ENCODE assay signal across 14 cellular contexts in genomic region chr1:109186704-109187071, GRCh38. TPM values are rescaled to one million over a fixed set of nuclear protein-coding genes. Genes with fewer than 3 reads are reported as not detected.
DNase-seq lines count a peak whose midpoint lies in the region; ATAC-seq and TF ChIP-seq lines count a peak whose summit lies in the region.
"Had no signal": no experiment of that assay in that cellular context is flagged by ENCODE, and none has a peak within 500 bp of the region (broad histone marks: within the 10 kb centered on the region; RNA-seq: fewer than 3 reads in every experiment).

No MANE protein-coding gene starts in this region.

- no peak for ATAC-seq in stimulated activated naive CD8-positive, alpha-beta T cell treated with anti-CD3 and anti-CD28 coated beads, Interleukin-15, amount 100 ng/mL, for 72 hours
- ATAC-seq in stimulated activated naive CD8-positive, alpha-beta T cell treated with anti-CD3 and anti-CD28 coated beads, Interleukin-15, Interleukin-2, amounts not matched to agents 100 U/mL and 50 U/mL, for 24 hours = no peak
- ATAC-seq in left cardiac atrium = peak; percentile 76
- no peak for ATAC-seq in naive thymus-derived CD4-positive, alpha-beta T cell
- ATAC-seq: naive thymus-derived CD8-positive, alpha-beta T cell; stimulated activated naive B cell treated with anti-CD40 and anti-IgM and Interleukin-4, amounts not matched to agents 10 μg/mL and 1 μg/mL and 100 μg/mL, for 72 hours had no signal

- no peak overlapping the region for H2BK15ac ChIP-seq in neuronal stem cell (ENCODE audit: low read length)

- intact Hi-C loops in left cardiac atrium (cut with DNase I) = no loop called here
- intact Hi-C loops in vagina (cut with DNase I) = no loop called here
- intact Hi-C loops in naive thymus-derived CD4-positive, alpha-beta T cell (cut with micrococcal nuclease) = no loop called here

- H3K4me1 ChIP-seq in neuronal stem cell (ENCODE audit: control insufficient read depth in 2 of 2, insufficient read depth in 1 of 2, low read depth in 1 of 2, low read length in 2 of 2) (peaks cover 8 to 11% of the 10 kb centered on the region in 2 donors), vagina (peaks cover 16% of the 10 kb centered on the region)
- no peaks in the 10 kb centered on the region for H3K4me1 ChIP-seq in naive thymus-derived CD4-positive, alpha-beta T cell (ENCODE audit: control insufficient read depth in 2 of 2, insufficient read depth in 2 of 2, low read length in 2 of 2)

- H4K91ac ChIP-seq in neuronal stem cell (ENCODE audit: low read depth, low read length, poor library complexity) = no peak overlapping the region

- H3K14ac ChIP-seq in neuronal stem cell (ENCODE audit: low read length) = no peak overlapping the region

- DNase-seq in stimulated activated naive CD8-positive, alpha-beta T cell treated with anti-CD3 and anti-CD28 coated beads, Interleukin-15, amount 100 ng/mL, for 72 hours = no peak
- DNase-seq in stimulated activated naive CD8-positive, alpha-beta T cell treated with anti-CD3 and anti-CD28 coated beads, Interleukin-15, Interleukin-2, amounts not matched to agents 100 U/mL and 50 U/mL, for 24 hours = no peak
- DNase-seq in left cardiac atrium = no peak
- DNase-seq in neuronal stem cell (ENCODE audit: low spot score) = no peak
- DNase-seq in vagina (ENCODE audit: extremely low spot score in 2 of 2) = no peak
- no peak for DNase-seq in HFFc6
- DNase-seq in naive thymus-derived CD4-positive, alpha-beta T cell = no peak
- no peak for DNase-seq in activated gamma-delta T cell treated with Interleukin-2 at 50 U/mL for 16 hours
- DNase-seq: activated CD4-positive, alpha-beta T cell treated with anti-CD3 and anti-CD28 coated beads for 1 hour; activated naive CD4-positive, alpha-beta T cell treated with Interleukin-2 at 50 U/mL for 16 hours; naive thymus-derived CD8-positive, alpha-beta T cell; NCI-H1105; stimulated activated naive B cell treated with anti-CD40 and anti-IgM and Interleukin-4, amounts not matched to agents 10 μg/mL and 1 μg/mL and 100 μg/mL, for 72 hours had no signal

- no peaks in the 10 kb centered on the region for H3K9me3 Mint-ChIP-seq in stimulated activated naive CD8-positive, alpha-beta T cell treated with anti-CD3 and anti-CD28 coated beads, Interleukin-15, amount 100 ng/mL, for 72 hours
- H3K9me3 Mint-ChIP-seq in HFFc6 = no peaks in the 10 kb centered on the region
- no peaks in the 10 kb centered on the region for H3K9me3 Mint-ChIP-seq in naive thymus-derived CD4-positive, alpha-beta T cell
- H3K9me3 Mint-ChIP-seq: naive thymus-derived CD8-positive, alpha-beta T cell; stimulated activated naive B cell treated with anti-CD40 and anti-IgM and Interleukin-4, amounts not matched to agents 10 μg/mL and 1 μg/mL and 100 μg/mL, for 72 hours had no signal

- H3K23ac ChIP-seq in neuronal stem cell (ENCODE audit: low read depth, low read length, poor library complexity) = no peak overlapping the region

- H3K79me1 ChIP-seq in neuronal stem cell (ENCODE audit: low read depth, low read length) = no peaks in the 10 kb centered on the region

- H3K27me3 Mint-ChIP-seq in stimulated activated naive CD8-positive, alpha-beta T cell treated with anti-CD3 and anti-CD28 coated beads, Interleukin-15, amount 100 ng/mL, for 72 hours = no peaks in the 10 kb centered on the region
- H3K27me3 Mint-ChIP-seq in HFFc6 (ENCODE audit: insufficient read depth) = peaks cover 5% of the 10 kb centered on the region
- H3K27me3 Mint-ChIP-seq in naive thymus-derived CD4-positive, alpha-beta T cell = no peaks in the 10 kb centered on the region
- H3K27me3 Mint-ChIP-seq: naive thymus-derived CD8-positive, alpha-beta T cell had no signal

- peak overlapping the region; percentile 23 for H4K8ac ChIP-seq in neuronal stem cell (ENCODE audit: low read depth, low read length)

- H2BK120ac ChIP-seq in neuronal stem cell (ENCODE audit: low read depth, low read length) = no peak overlapping the region

- peak overlapping the region; percentile 77 for H2AFZ ChIP-seq in neuronal stem cell (ENCODE audit: low read length)

- no CpG with 5 or more reads among the region's 8 CpGs for WGBS in neuronal stem cell (ENCODE audit: extremely low coverage in 2 of 2, insufficient read length in 2 of 2, insufficient replicate concordance in 1 of 2), 2 donors

- H3K36me3 Mint-ChIP-seq in HFFc6 (ENCODE audit: low read depth) = peaks cover 5% of the 10 kb centered on the region; the same call in 1 of the 2 replicates
- peaks cover 0 to 12% (median 0%) of the 10 kb centered on the region in 5 donors for H3K36me3 Mint-ChIP-seq in naive thymus-derived CD4-positive, alpha-beta T cell
- H3K36me3 Mint-ChIP-seq: stimulated activated naive B cell treated with anti-CD40 and anti-IgM and Interleukin-4, amounts not matched to agents 10 μg/mL and 1 μg/mL and 100 μg/mL, for 72 hours had no signal

- H3K27ac ChIP-seq in neuronal stem cell (replicated peaks; ENCODE audit: low read length) = no peak overlapping the region
- H3K27ac ChIP-seq in vagina = peak overlapping the region; percentile 52
- no peak overlapping the region for H3K27ac ChIP-seq in naive thymus-derived CD4-positive, alpha-beta T cell (ENCODE audit: low read depth, low read length)
- H3K27ac ChIP-seq: SK-N-MC had no signal

- peak overlapping the region; percentile 51 for H2BK12ac ChIP-seq in neuronal stem cell (ENCODE audit: low read length)

- H3K4me3 Mint-ChIP-seq in stimulated activated naive CD8-positive, alpha-beta T cell treated with anti-CD3 and anti-CD28 coated beads, Interleukin-15, amount 100 ng/mL, for 72 hours = no peak overlapping the region
- no peak overlapping the region for H3K4me3 Mint-ChIP-seq in HFFc6
- H3K4me3 Mint-ChIP-seq in naive thymus-derived CD4-positive, alpha-beta T cell = no peak overlapping the region
- H3K4me3 Mint-ChIP-seq: naive thymus-derived CD8-positive, alpha-beta T cell; stimulated activated naive B cell treated with anti-CD40 and anti-IgM and Interleukin-4, amounts not matched to agents 10 μg/mL and 1 μg/mL and 100 μg/mL, for 72 hours had no signal

- no peak for TF ChIP-seq POLR2A in vagina (IDR thresholded peaks at IDR 0.05)

- H3K27me3 ChIP-seq in neuronal stem cell (ENCODE audit: control insufficient read depth in 3 of 3, insufficient read depth in 3 of 3, low read depth in 1 of 3, low read length in 3 of 3) = peaks cover 0 to 2% (median 0%) of the 10 kb centered on the region in 3 experiments
- H3K27me3 ChIP-seq in vagina = no peaks in the 10 kb centered on the region
- H3K27me3 ChIP-seq in naive thymus-derived CD4-positive, alpha-beta T cell (ENCODE audit: control insufficient read depth in 2 of 2, insufficient read depth in 2 of 2, low read length in 2 of 2) = no peaks in the 10 kb centered on the region

- no peak for TF ChIP-seq CTCF in vagina (IDR thresholded peaks at IDR 0.05)
- TF ChIP-seq CTCF in HFFc6 (IDR thresholded peaks at IDR 0.05) = no peak

- H3K4ac ChIP-seq in neuronal stem cell (ENCODE audit: low read length) = no peak overlapping the region

- H3K9ac ChIP-seq in neuronal stem cell (ENCODE audit: low read depth, low read length, poor library complexity) = no peak overlapping the region

- H3K36me3 ChIP-seq in neuronal stem cell (replicated peaks in 1 of 2; ENCODE audit: control insufficient read depth in 2 of 2, insufficient read depth in 2 of 2, low read length in 2 of 2) (no peaks in the 10 kb centered on the region), vagina (no peaks in the 10 kb centered on the region)
- H3K36me3 ChIP-seq in naive thymus-derived CD4-positive, alpha-beta T cell (ENCODE audit: control insufficient read depth in 2 of 3, insufficient read depth in 3 of 3, low read length in 3 of 3) = no peaks in the 10 kb centered on the region

- peak overlapping the region; percentile 60 to 73 for H3K27ac Mint-ChIP-seq in stimulated activated naive CD8-positive, alpha-beta T cell treated with anti-CD3 and anti-CD28 coated beads, Interleukin-15, amount 100 ng/mL, for 72 hours
- H3K27ac Mint-ChIP-seq in HFFc6 = no peak overlapping the region
- no peak overlapping the region for H3K27ac Mint-ChIP-seq in naive thymus-derived CD4-positive, alpha-beta T cell
- H3K27ac Mint-ChIP-seq: stimulated activated naive B cell treated with anti-CD40 and anti-IgM and Interleukin-4, amounts not matched to agents 10 μg/mL and 1 μg/mL and 100 μg/mL, for 72 hours had no signal

- no peak overlapping the region for H3K4me2 ChIP-seq in neuronal stem cell (ENCODE audit: insufficient read depth, low read length, poor library complexity, severe bottlenecking)

- H2BK5ac ChIP-seq in neuronal stem cell (ENCODE audit: low read length) = no peak overlapping the region

- no peak overlapping the region for H2AK5ac ChIP-seq in neuronal stem cell (ENCODE audit: low read depth, low read length)

- CTCF ChIA-PET in naive thymus-derived CD4-positive, alpha-beta T cell (lab: Charles Lee) = no interaction called here

- peak overlapping the region; percentile 36 for H3K18ac ChIP-seq in neuronal stem cell (ENCODE audit: low read length)

- POLR2A ChIA-PET in naive thymus-derived CD4-positive, alpha-beta T cell (lab: Charles Lee) = no interaction called here

- H3K9me3 ChIP-seq in neuronal stem cell (replicated peaks in 1 of 2; ENCODE audit: control insufficient read depth in 2 of 2, insufficient read depth in 1 of 2, low read depth in 1 of 2, low read length in 2 of 2) (no peaks in the 10 kb centered on the region), vagina (no peaks in the 10 kb centered on the region)
- no peaks in the 10 kb centered on the region for H3K9me3 ChIP-seq in naive thymus-derived CD4-positive, alpha-beta T cell (ENCODE audit: control insufficient read depth in 2 of 3, low read length in 3 of 3)

- H3K4me3 ChIP-seq in neuronal stem cell (ENCODE audit: low read length in 2 of 2) (no peak overlapping the region), vagina (no peak overlapping the region)
- H3K4me3 ChIP-seq in naive thymus-derived CD4-positive, alpha-beta T cell (ENCODE audit: low read length) = no peak overlapping the region
- H3K4me3 ChIP-seq: SK-N-MC had no signal

- no peaks in the 10 kb centered on the region for H3K4me1 Mint-ChIP-seq in stimulated activated naive CD8-positive, alpha-beta T cell treated with anti-CD3 and anti-CD28 coated beads, Interleukin-15, amount 100 ng/mL, for 72 hours
- peaks cover 26% of the 10 kb centered on the region for H3K4me1 Mint-ChIP-seq in HFFc6 (ENCODE audit: low read depth)
- H3K4me1 Mint-ChIP-seq in naive thymus-derived CD4-positive, alpha-beta T cell = peaks cover 0 to 10% (median 4%) of the 10 kb centered on the region in 7 donors
- H3K4me1 Mint-ChIP-seq: stimulated activated naive B cell treated with anti-CD40 and anti-IgM and Interleukin-4, amounts not matched to agents 10 μg/mL and 1 μg/mL and 100 μg/mL, for 72 hours had no signal

RNA-seq across cellular contexts. Expression of gene SARS1, which starts 27.0 kb away (rescaled TPM):
- total RNA-seq in left cardiac atrium = 100 to 1,000 TPM; 109 to 141 TPM
- polyA plus RNA-seq in neuronal stem cell (2013, experiment 1 of 2) = 110 TPM
- 109 TPM for polyA plus RNA-seq in neuronal stem cell (2013, experiment 2 of 2)
- 135 TPM for total RNA-seq in vagina
- total RNA-seq in HFFc6 (2021; fragmentation: NEBNext Ultra II Directional; extraction: Animal tissue kit (Norgen Biotek cat#: 25700)) = 100 to 1,000 TPM; 165 to 194 (median 176) TPM
- 100 to 1,000 TPM; 110 to 173 (median 135) TPM for total RNA-seq in naive thymus-derived CD4-positive, alpha-beta T cell
- polyA plus RNA-seq in naive thymus-derived CD4-positive, alpha-beta T cell = 100 to 1,000 TPM; 134 to 179 TPM

Comparison
In these comparisons a context has a peak if more than half of its experiments do, and no peak if none do; other contexts are left out.
1. ATAC-seq: peak in left cardiac atrium (2 of 2); none in stimulated activated naive CD8-positive, alpha-beta T cell treated with anti-CD3 and anti-CD28 coated beads, Interleukin-15, amount 100 ng/mL, for 72 hours (single experiment), stimulated activated naive CD8-positive, alpha-beta T cell treated with anti-CD3 and anti-CD28 coated beads, Interleukin-15, Interleukin-2, amounts not matched to agents 100 U/mL and 50 U/mL, for 24 hours (single experiment) and naive thymus-derived CD4-positive, alpha-beta T cell (single experiment).
2. H3K27ac Mint-ChIP-seq: peak in stimulated activated naive CD8-positive, alpha-beta T cell treated with anti-CD3 and anti-CD28 coated beads, Interleukin-15, amount 100 ng/mL, for 72 hours (2 of 2); none in HFFc6 (single experiment) and naive thymus-derived CD4-positive, alpha-beta T cell (0 of 9).